Comparison of ENCODE assay signal across 8 cellular contexts in genomic region chr6:26473758-26474438, GRCh38. TPM values are rescaled to one million over a fixed set of nuclear protein-coding genes. Genes with fewer than 3 reads are reported as not detected.
DNase-seq lines count a peak whose midpoint lies in the region; ATAC-seq lines count a peak whose summit lies in the region.

No MANE protein-coding gene starts in this region.

- no peaks in the 10 kb centered on the region for H3K27me3 ChIP-seq in right cardiac atrium (ENCODE audit: control insufficient read depth, insufficient read depth)

- peaks cover 28% of the 10 kb centered on the region for H3K36me3 Mint-ChIP-seq in T-helper 1 cell treated with Interleukin-12 subunit alpha and Interleukin-12 subunit beta and Interleukin-4 antibody, amounts not matched to agents 30 μg/mL and 1 μg/mL, for 36 hours (ENCODE audit: low read depth)

- intact Hi-C loops in right cardiac atrium (cut with DNase I), result no loop called here

- peak overlapping the region; percentile 100 for H3K27ac Mint-ChIP-seq in T-helper 1 cell treated with Interleukin-12 subunit alpha and Interleukin-12 subunit beta and Interleukin-4 antibody, amounts not matched to agents 30 μg/mL and 1 μg/mL, for 36 hours

- H3K4me1 ChIP-seq in right cardiac atrium (ENCODE audit: control insufficient read depth, insufficient read depth, low read length), result no peaks in the 10 kb centered on the region

- H3K9me3 ChIP-seq in right cardiac atrium (ENCODE audit: control insufficient read depth, low read length), result no peaks in the 10 kb centered on the region

- H3K4me3 ChIP-seq in GM08714 (ENCODE audit: low read length) (peak overlapping the region; percentile 100), right cardiac atrium (ENCODE audit: low read length) (peak overlapping the region; percentile 84)

- H3K27ac ChIP-seq in angular gyrus (ENCODE audit: low read depth, low read length), result peak overlapping the region; percentile 64
- peak overlapping the region; percentile 98 for H3K27ac ChIP-seq in right cardiac atrium (ENCODE audit: low read length)

- H3K9me3 Mint-ChIP-seq in T-helper 1 cell treated with Interleukin-12 subunit alpha and Interleukin-12 subunit beta and Interleukin-4 antibody, amounts not matched to agents 30 μg/mL and 1 μg/mL, for 36 hours, result peaks cover 12% of the 10 kb centered on the region

- DNase-seq in NCI-H1105 treated with DMSO at 0.1 percent for 48 hours (lab: John Stamatoyannopoulos, UW) (peak; percentile 96), right cardiac atrium (peak; percentile 78 to 88 (median 87)), renal cortical epithelial cell (ENCODE audit: low read depth) (peak; percentile 99), HuH-7 (ENCODE audit: low spot score) (no peak)

- peak; percentile 91 for ATAC-seq in HG02588 (IDR thresholded peaks at IDR 0.05; ENCODE audit: unreplicated experiment)
- ATAC-seq in right cardiac atrium, result peak; percentile 97 to 98

- no peaks in the 10 kb centered on the region for H3K27me3 Mint-ChIP-seq in T-helper 1 cell treated with Interleukin-12 subunit alpha and Interleukin-12 subunit beta and Interleukin-4 antibody, amounts not matched to agents 30 μg/mL and 1 μg/mL, for 36 hours (ENCODE audit: low read depth)

- H3K4me3 Mint-ChIP-seq in T-helper 1 cell treated with Interleukin-12 subunit alpha and Interleukin-12 subunit beta and Interleukin-4 antibody, amounts not matched to agents 30 μg/mL and 1 μg/mL, for 36 hours, result peak overlapping the region; percentile 99

- WGBS in right cardiac atrium, result 1% methylated on average over 12 of the region's 12 CpGs

- H3K4me1 Mint-ChIP-seq in T-helper 1 cell treated with Interleukin-12 subunit alpha and Interleukin-12 subunit beta and Interleukin-4 antibody, amounts not matched to agents 30 μg/mL and 1 μg/mL, for 36 hours (ENCODE audit: low read depth), result peaks cover 26% of the 10 kb centered on the region

RNA-seq across cellular contexts. Expression of gene BTN2A1, which starts 16.1 kb away (rescaled TPM):
- total RNA-seq in right cardiac atrium, result 10 to 100 TPM; 17.1 to 26.3 (median 21.1) TPM
- polyA plus RNA-seq in right cardiac atrium, result 10.9 TPM
- 8.2 and 13.5 TPM in 2 replicates for total RNA-seq in renal cortical epithelial cell

RNA-seq across cellular contexts. Expression of gene BTN1A1, which starts 26.2 kb away (rescaled TPM):
- total RNA-seq in right cardiac atrium, result not detected
- polyA plus RNA-seq in right cardiac atrium, result not detected
- not detected in 2 replicates for total RNA-seq in renal cortical epithelial cell

RNA-seq across cellular contexts. Expression of gene BTN3A3, which starts 33.6 kb away (rescaled TPM):
- total RNA-seq in right cardiac atrium (10 to 100 TPM in 2 of 4 donors, 1 to 10 TPM in 2; 6.1 to 13.6 (median 9.1) TPM), renal cortical epithelial cell (10.1 and 10.6 TPM in 2 replicates)
- 6.1 TPM for polyA plus RNA-seq in right cardiac atrium
